Comparison of ENCODE assay signal across 30 cellular contexts in the genomic region with DNA sequence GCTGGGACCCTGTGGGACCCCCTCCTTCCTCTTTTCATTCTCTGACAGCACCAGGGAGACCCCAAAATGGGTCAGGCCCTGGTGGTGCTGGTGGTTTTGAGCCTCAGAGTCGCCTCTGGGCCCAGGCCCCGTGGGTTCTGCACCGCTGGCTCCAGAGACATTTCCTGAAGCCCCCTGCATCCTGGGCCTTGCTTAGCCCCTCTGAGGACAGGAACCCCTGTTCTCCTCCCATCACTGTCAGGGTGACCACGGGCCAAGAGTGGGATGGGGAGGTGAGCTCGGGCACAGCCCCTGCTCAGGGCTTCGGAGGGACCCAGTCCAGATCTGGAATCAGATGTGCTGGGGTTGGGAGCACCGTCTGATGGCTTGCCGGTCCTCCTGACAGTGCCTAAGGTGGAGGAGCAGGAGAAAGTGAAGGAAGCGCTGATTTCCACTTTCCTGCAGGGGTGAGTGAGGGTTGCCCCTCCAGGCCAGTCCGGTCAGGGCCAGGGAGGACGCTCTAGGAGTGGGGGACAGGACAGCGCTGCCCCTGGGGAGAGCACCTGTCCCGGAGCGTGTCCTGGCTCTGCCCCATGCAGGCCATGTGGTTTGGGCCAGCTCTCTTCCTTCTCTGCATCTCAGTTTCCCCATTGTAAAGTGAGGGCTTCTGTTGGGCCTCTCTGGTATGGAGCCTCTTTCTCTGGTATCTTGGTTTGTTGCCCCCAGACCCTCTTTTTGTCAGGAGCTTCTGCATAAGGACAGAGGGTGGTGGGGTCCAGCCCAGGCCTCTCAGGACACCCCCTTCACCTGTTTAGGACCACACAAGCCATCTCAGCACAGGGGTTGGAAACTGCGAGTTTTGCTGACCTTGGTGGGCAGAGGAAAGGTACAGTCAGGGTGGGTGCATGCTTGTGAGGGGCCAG.
DNase-seq lines count a peak whose midpoint lies in the region; ATAC-seq and TF ChIP-seq lines count a peak whose summit lies in the region.
"Had no signal": no experiment of that assay in that cellular context is flagged by ENCODE, and none has a peak within 500 bp of the region (broad histone marks: within the 10 kb centered on the region; RNA-seq: fewer than 3 reads in every experiment).

No MANE protein-coding gene starts in this region.

- H2BK5ac ChIP-seq in neuronal stem cell (ENCODE audit: low read length), result no peak overlapping the region

- H3K4me3 ChIP-seq in heart left ventricle, result no peak overlapping the region
- no peak overlapping the region for H3K4me3 ChIP-seq in right atrium auricular region
- no peak overlapping the region for H3K4me3 ChIP-seq in neuronal stem cell (ENCODE audit: low read length in 2 of 2)
- no peak overlapping the region for H3K4me3 ChIP-seq in transverse colon
- H3K4me3 ChIP-seq in MG63, result no peak overlapping the region
- H3K4me3 ChIP-seq: heart right ventricle, mucosa of descending colon, upper lobe of right lung had no signal

- in situ Hi-C loops in transverse colon (cut with MboI; ENCODE audit: low pct_ligation_motif_present in 1 of 4, low pct_unique_long_range_greater_than_20kb in 1 of 4, low sequenced_read_pairs in 3 of 4), result no loop called here

- no peak overlapping the region for H3K4me2 ChIP-seq in neuronal stem cell (ENCODE audit: insufficient read depth, low read length, poor library complexity, severe bottlenecking)

- no peak overlapping the region for H2BK120ac ChIP-seq in neuronal stem cell (ENCODE audit: low read depth, low read length)

- no peak overlapping the region for H3K4ac ChIP-seq in neuronal stem cell (ENCODE audit: low read length)

- H3K23ac ChIP-seq in neuronal stem cell (ENCODE audit: low read depth, low read length, poor library complexity), result peak overlapping the region; percentile 67

- H4K8ac ChIP-seq in neuronal stem cell (ENCODE audit: low read depth, low read length), result no peak overlapping the region

- no peak overlapping the region for H3K14ac ChIP-seq in neuronal stem cell (ENCODE audit: low read length)

- no peak for TF ChIP-seq EP300 in transverse colon (IDR thresholded peaks at IDR 0.05; ENCODE audit: low read depth)

- no peaks in the 10 kb centered on the region for H3K27me3 ChIP-seq in heart left ventricle
- H3K27me3 ChIP-seq in right atrium auricular region, result no peaks in the 10 kb centered on the region
- peaks cover 0 to 3% (median 0%) of the 10 kb centered on the region in 3 experiments for H3K27me3 ChIP-seq in neuronal stem cell (ENCODE audit: control insufficient read depth in 3 of 3, insufficient read depth in 3 of 3, low read depth in 1 of 3, low read length in 3 of 3)
- no peaks in the 10 kb centered on the region for H3K27me3 ChIP-seq in transverse colon
- H3K27me3 ChIP-seq in MG63, result no peaks in the 10 kb centered on the region
- no peaks in the 10 kb centered on the region for H3K27me3 ChIP-seq in foreskin keratinocyte
- H3K27me3 ChIP-seq: heart right ventricle, upper lobe of right lung had no signal

- intact Hi-C loops in heart left ventricle (cut with DNase I), result no loop called here
- intact Hi-C loops in transverse colon (cut with DNase I; ENCODE audit: low total_unique reads), result no loop called here

- H3K9ac ChIP-seq in neuronal stem cell (ENCODE audit: low read depth, low read length, poor library complexity), result no peak overlapping the region

- TF ChIP-seq POLR2A in heart left ventricle (IDR thresholded peaks at IDR 0.05) (no peak), transverse colon (IDR thresholded peaks at IDR 0.05) (no peak)

- H2AFZ ChIP-seq in neuronal stem cell (ENCODE audit: low read length), result no peak overlapping the region

- ATAC-seq in activated CD4-positive, CD25-positive, alpha-beta regulatory T cell treated with anti-CD3 and anti-CD28 coated beads, Interleukin-2, amount 50 U/mL, for 24 hours, result no peak
- ATAC-seq in heart left ventricle (no peak), foreskin keratinocyte (no peak)
- ATAC-seq: HCT116; heart right ventricle; mucosa of descending colon; SK-N-SH treated with all-trans-retinoic acid at 6 μM for 48 hours; stimulated activated effector memory CD8-positive, alpha-beta T cell treated with anti-CD3 and anti-CD28 coated beads, Interleukin-12 subunit alpha, Interleukin-12 subunit beta, amount 100 ng/mL, for 72 hours; T-helper 17 cell; upper lobe of right lung had no signal

- H2BK12ac ChIP-seq in neuronal stem cell (ENCODE audit: low read length), result no peak overlapping the region

- no peak overlapping the region for H3K27ac ChIP-seq in heart left ventricle
- no peak overlapping the region for H3K27ac ChIP-seq in right atrium auricular region
- H3K27ac ChIP-seq in neuronal stem cell (replicated peaks; ENCODE audit: low read length), result no peak overlapping the region
- no peak overlapping the region for H3K27ac ChIP-seq in transverse colon
- no peak overlapping the region for H3K27ac ChIP-seq in foreskin keratinocyte
- H3K27ac ChIP-seq: 22Rv1, heart right ventricle, upper lobe of right lung had no signal

- no peaks in the 10 kb centered on the region for H3K9me3 ChIP-seq in heart left ventricle
- no peaks in the 10 kb centered on the region for H3K9me3 ChIP-seq in right atrium auricular region
- H3K9me3 ChIP-seq in neuronal stem cell (replicated peaks in 1 of 2; ENCODE audit: control insufficient read depth in 2 of 2, insufficient read depth in 1 of 2, low read depth in 1 of 2, low read length in 2 of 2), result peaks cover 0 to 3% of the 10 kb centered on the region in 2 donors
- no peaks in the 10 kb centered on the region for H3K9me3 ChIP-seq in transverse colon
- no peaks in the 10 kb centered on the region for H3K9me3 ChIP-seq in MG63
- H3K9me3 ChIP-seq: Caco-2, heart right ventricle, mucosa of descending colon, upper lobe of right lung had no signal

- H2AK5ac ChIP-seq in neuronal stem cell (ENCODE audit: low read depth, low read length), result no peak overlapping the region

- peak; percentile 17 for DNase-seq in activated CD4-positive, CD25-positive, alpha-beta regulatory T cell treated with anti-CD3 and anti-CD28 coated beads, Interleukin-2, amount 50 U/mL, for 72 hours
- DNase-seq in heart left ventricle (peak in 4 of 5 donors; percentile 4 to 39 (median 12)), right atrium auricular region (ENCODE audit: low spot score) (no peak), neuronal stem cell (ENCODE audit: low spot score) (no peak), transverse colon (peak; percentile 2), MG63 (no peak), foreskin keratinocyte (no peak)
- DNase-seq: activated CD4-positive, alpha-beta memory T cell treated with anti-CD3 and anti-CD28 coated beads for 36 hours; activated CD4-positive, CD25-positive, alpha-beta regulatory T cell; DND-41; erythroblast; GF-D8; NCI-H1417 treated with DMSO at 0.1 percent for 48 hours; NCI-H2081; NCI-H2227 treated with DMSO at 0.1 percent for 48 hours; NCI-H526 treated with DMSO at 0.1 percent for 48 hours; NK-92 treated with Interleukin-12 subunit alpha and Interleukin-12 subunit beta, amount 100 ng/mL, for 24 hours; PC-3; stimulated activated CD4-positive, alpha-beta T cell treated with anti-CD3 and anti-CD28 coated beads, Interleukin-15, amount 100 ng/mL, for 24 hours; stimulated activated CD4-positive, alpha-beta T cell treated with anti-CD3 and anti-CD28 coated beads, Interleukin-4, amount 100 ng/mL, for 4 hours had no signal

- H3K18ac ChIP-seq in neuronal stem cell (ENCODE audit: low read length), result no peak overlapping the region

- peaks cover 2% of the 10 kb centered on the region for H3K79me1 ChIP-seq in neuronal stem cell (ENCODE audit: low read depth, low read length)

- 77 to 86% (median 83%) methylated on average over 1 to 15 of the region's 15 CpGs for WGBS in heart left ventricle, 4 donors
- no CpG with 5 or more reads among the region's 15 CpGs for WGBS in neuronal stem cell (ENCODE audit: extremely low coverage in 2 of 2, insufficient read length in 2 of 2, insufficient replicate concordance in 1 of 2), 2 donors
- 89% methylated on average over 15 of the region's 15 CpGs; no CpG with 5 or more reads in 1 of the 2 donors for WGBS in transverse colon (ENCODE audit: low coverage in 1 of 2), 2 donors

- H4K91ac ChIP-seq in neuronal stem cell (ENCODE audit: low read depth, low read length, poor library complexity), result no peak overlapping the region

- no peak for TF ChIP-seq CTCF in heart left ventricle (IDR thresholded peaks at IDR 0.05)
- no peak for TF ChIP-seq CTCF in right atrium auricular region (IDR thresholded peaks at IDR 0.05)
- TF ChIP-seq CTCF in transverse colon (IDR thresholded peaks at IDR 0.05), result no peak
- TF ChIP-seq CTCF in foreskin keratinocyte (conservative IDR thresholded peaks at IDR 0.05), result no peak

- H2BK15ac ChIP-seq in neuronal stem cell (ENCODE audit: low read length), result no peak overlapping the region

- no peaks in the 10 kb centered on the region for H3K4me1 ChIP-seq in heart left ventricle
- H3K4me1 ChIP-seq in right atrium auricular region, result no peaks in the 10 kb centered on the region
- no peaks in the 10 kb centered on the region for H3K4me1 ChIP-seq in neuronal stem cell (ENCODE audit: control insufficient read depth in 2 of 2, insufficient read depth in 1 of 2, low read depth in 1 of 2, low read length in 2 of 2)
- H3K4me1 ChIP-seq in transverse colon, result no peaks in the 10 kb centered on the region
- no peaks in the 10 kb centered on the region for H3K4me1 ChIP-seq in foreskin keratinocyte
- H3K4me1 ChIP-seq: Caco-2, upper lobe of right lung had no signal

- peaks cover 0 to 94% (median 58%) of the 10 kb centered on the region in 9 donors for H3K36me3 ChIP-seq in heart left ventricle
- peaks cover 77% of the 10 kb centered on the region for H3K36me3 ChIP-seq in right atrium auricular region
- H3K36me3 ChIP-seq in neuronal stem cell (replicated peaks in 1 of 2; ENCODE audit: control insufficient read depth in 2 of 2, insufficient read depth in 2 of 2, low read length in 2 of 2), result peaks cover 0 to 19% of the 10 kb centered on the region in 2 donors
- no peaks in the 10 kb centered on the region for H3K36me3 ChIP-seq in transverse colon
- no peaks in the 10 kb centered on the region for H3K36me3 ChIP-seq in MG63

Comparison
In these comparisons a context has a peak if more than half of its experiments do, and no peak if none do; other contexts are left out.
1. DNase-seq: peak in activated CD4-positive, CD25-positive, alpha-beta regulatory T cell treated with anti-CD3 and anti-CD28 coated beads, Interleukin-2, amount 50 U/mL, for 72 hours (single experiment), heart left ventricle (4 of 5) and transverse colon (single experiment); none in right atrium auricular region (single experiment), neuronal stem cell (single experiment), MG63 (single experiment) and foreskin keratinocyte (0 of 2).